In genomic region chr17:49571283-49571682, GRCh38 we compare ENCODE assay signal across 12 cellular contexts. TPM values are rescaled to one million over a fixed set of nuclear protein-coding genes. Genes with fewer than 3 reads are reported as not detected.
A peak's percentile ranks its signal among the peaks of the same experiment; 100 is the strongest.
DNase-seq lines count a peak whose midpoint lies in the region; ATAC-seq and TF ChIP-seq lines count a peak whose summit lies in the region.
"Had no signal": no experiment of that assay in that cellular context is flagged by ENCODE, and none has a peak within 500 bp of the region (broad histone marks: within the 10 kb centered on the region; RNA-seq: fewer than 3 reads in every experiment).

No MANE protein-coding gene starts in this region.

- H3K36me3 Mint-ChIP-seq in CD4-positive, alpha-beta T cell (ENCODE audit: low read depth) = no peaks in the 10 kb centered on the region
- H3K36me3 Mint-ChIP-seq in Caco-2 (ENCODE audit: insufficient read depth, unreplicated experiment) = peaks cover 6% of the 10 kb centered on the region
- peaks cover 21% of the 10 kb centered on the region for H3K36me3 Mint-ChIP-seq in effector memory CD8-positive, alpha-beta T cell (ENCODE audit: insufficient read depth)
- no peaks in the 10 kb centered on the region for H3K36me3 Mint-ChIP-seq in neural crest cell (ENCODE audit: low read depth)
- H3K36me3 Mint-ChIP-seq: activated CD4-positive, alpha-beta memory T cell treated with anti-CD3 and anti-CD28 coated beads for 36 hours had no signal

- no peak for TF ChIP-seq CTCF in CD4-positive, alpha-beta T cell (IDR thresholded peaks at IDR 0.05)
- TF ChIP-seq CTCF in Caco-2 (IDR thresholded peaks at IDR 0.05; ENCODE audit: insufficient read depth in 1 of 2, low read depth in 1 of 2, low read length in 1 of 2, severe bottlenecking in 1 of 2, unreplicated experiment in 1 of 2) = no peak
- TF ChIP-seq CTCF in neural crest cell (conservative IDR thresholded peaks at IDR 0.05) = no peak
- TF ChIP-seq CTCF in esophagus squamous epithelium (IDR thresholded peaks at IDR 0.05) = no peak

- no peaks in the 10 kb centered on the region for H3K9me3 ChIP-seq in CD4-positive, alpha-beta T cell (ENCODE audit: control insufficient read depth, low read length)
- H3K9me3 ChIP-seq in Caco-2 (no peaks in the 10 kb centered on the region), esophagus squamous epithelium (no peaks in the 10 kb centered on the region)

- BruUV-seq in Caco-2 (replicated peaks; lab: Mats Ljungman, UMichigan) = no TSS peak

- H3K36me3 ChIP-seq in Caco-2 (ENCODE audit: control insufficient read depth, insufficient read depth, low read length) (no peaks in the 10 kb centered on the region), esophagus squamous epithelium (no peaks in the 10 kb centered on the region)
- H3K36me3 ChIP-seq: cardiac muscle cell had no signal

- CTCF ChIA-PET in CD4-positive, alpha-beta T cell (lab: Charles Lee) = interaction anchor here (0.6 to 3.2 kb wide), 5 partner anchors 13 to 137 kb away, joined by 3 to 48 read pairs (median 21); partner anchors contain the start of gene SLC35B1
- CTCF ChIA-PET in Caco-2 (lab: Charles Lee) = interaction anchor here (0.7 to 4.1 kb wide), 16 partner anchors 8 to 163 kb away, joined by 3 to 114 read pairs (median 5); partner anchors contain the start of genes SLC35B1 and SPOP

- H3K4me3 ChIP-seq in Caco-2 (ENCODE audit: low read depth, low read length) = no peak overlapping the region
- no peak overlapping the region for H3K4me3 ChIP-seq in esophagus squamous epithelium
- H3K4me3 ChIP-seq: cardiac muscle cell had no signal

- H3K4me1 Mint-ChIP-seq in CD4-positive, alpha-beta T cell (ENCODE audit: low read depth) = peaks cover 12% of the 10 kb centered on the region
- H3K4me1 Mint-ChIP-seq in Caco-2 (ENCODE audit: low read depth, unreplicated experiment) (peaks cover 7% of the 10 kb centered on the region), neural crest cell (peaks cover 28% of the 10 kb centered on the region)
- H3K4me1 Mint-ChIP-seq in effector memory CD8-positive, alpha-beta T cell (ENCODE audit: low read depth in 2 of 2) = peaks cover 13 to 17% of the 10 kb centered on the region in 2 donors

- POLR2A ChIA-PET in CD4-positive, alpha-beta T cell (lab: Charles Lee) = interaction anchor here (2.1 to 2.3 kb wide), 2 partner anchors 125 to 137 kb away, joined by 14 to 18 read pairs; partner anchors contain the start of gene SLC35B1
- POLR2A ChIA-PET in Caco-2 (lab: Charles Lee) = interaction anchor here (1.1 to 1.2 kb wide), 2 partner anchors 193 to 217 kb away, joined by 3 to 5 read pairs; partner anchors contain the start of gene FAM117A

- peak overlapping the region; percentile 36 for H3K4me3 Mint-ChIP-seq in CD4-positive, alpha-beta T cell
- H3K4me3 Mint-ChIP-seq in Caco-2 (ENCODE audit: unreplicated experiment) (peak overlapping the region; percentile 72), neural crest cell (peak overlapping the region; percentile 25)
- peak overlapping the region; percentile 90 to 93 for H3K4me3 Mint-ChIP-seq in effector memory CD8-positive, alpha-beta T cell
- H3K4me3 Mint-ChIP-seq: activated CD4-positive, alpha-beta memory T cell treated with anti-CD3 and anti-CD28 coated beads for 36 hours had no signal

- H3K9me3 Mint-ChIP-seq in CD4-positive, alpha-beta T cell = no peaks in the 10 kb centered on the region
- H3K9me3 Mint-ChIP-seq in Caco-2 (ENCODE audit: unreplicated experiment) = no peaks in the 10 kb centered on the region
- no peaks in the 10 kb centered on the region for H3K9me3 Mint-ChIP-seq in effector memory CD8-positive, alpha-beta T cell
- no peaks in the 10 kb centered on the region for H3K9me3 Mint-ChIP-seq in neural crest cell
- H3K9me3 Mint-ChIP-seq: activated CD4-positive, alpha-beta memory T cell treated with anti-CD3 and anti-CD28 coated beads for 36 hours had no signal

- peaks cover 32% of the 10 kb centered on the region for H3K27me3 Mint-ChIP-seq in CD4-positive, alpha-beta T cell
- H3K27me3 Mint-ChIP-seq in Caco-2 (ENCODE audit: insufficient read depth, unreplicated experiment) (peaks cover 23% of the 10 kb centered on the region), neural crest cell (ENCODE audit: low read depth) (peaks cover 71% of the 10 kb centered on the region)
- peaks cover 28 to 77% of the 10 kb centered on the region in 2 donors for H3K27me3 Mint-ChIP-seq in effector memory CD8-positive, alpha-beta T cell

- no peak overlapping the region for H3K27ac ChIP-seq in CD4-positive, alpha-beta T cell (ENCODE audit: low read depth, low read length)
- no peak overlapping the region for H3K27ac ChIP-seq in esophagus squamous epithelium
- H3K27ac ChIP-seq: cardiac muscle cell had no signal

- peaks cover 26% of the 10 kb centered on the region for H3K27me3 ChIP-seq in CD4-positive, alpha-beta T cell (ENCODE audit: control insufficient read depth, insufficient read depth, low read length)
- H3K27me3 ChIP-seq in Caco-2 (replicated peaks; ENCODE audit: control insufficient read depth, insufficient read depth, low read length) (no peaks in the 10 kb centered on the region), esophagus squamous epithelium (peaks cover 0 to 35% (median 0%) of the 10 kb centered on the region in 4 donors)

- TF ChIP-seq POLR2A in esophagus squamous epithelium (IDR thresholded peaks at IDR 0.05) = no peak

- WGBS in esophagus squamous epithelium, 2 donors = 61 to 65% methylated on average over 6 of the region's 6 CpGs

- no peak for ATAC-seq in CD4-positive, alpha-beta T cell (ENCODE audit: poor library complexity)
- no peak for ATAC-seq in effector memory CD8-positive, alpha-beta T cell (replicated peaks)
- no peak for ATAC-seq in GM21381 (IDR thresholded peaks at IDR 0.05; ENCODE audit: unreplicated experiment)

- H3K4me1 ChIP-seq in Caco-2 = peaks cover 12% of the 10 kb centered on the region
- H3K4me1 ChIP-seq in esophagus squamous epithelium = peaks cover 19 to 62% (median 36%) of the 10 kb centered on the region in 3 donors

- no peak overlapping the region for H3K27ac Mint-ChIP-seq in CD4-positive, alpha-beta T cell
- H3K27ac Mint-ChIP-seq in Caco-2 (ENCODE audit: unreplicated experiment) = no peak overlapping the region
- H3K27ac Mint-ChIP-seq in effector memory CD8-positive, alpha-beta T cell = no peak overlapping the region
- H3K27ac Mint-ChIP-seq in neural crest cell (ENCODE audit: unreplicated experiment) = no peak overlapping the region
- H3K27ac Mint-ChIP-seq: activated CD4-positive, alpha-beta memory T cell treated with anti-CD3 and anti-CD28 coated beads for 36 hours had no signal

- intact Hi-C loops in CD4-positive, alpha-beta T cell (cut with DNase I, micrococcal nuclease) = no loop called here
- intact Hi-C loops in Caco-2 (cut with micrococcal nuclease; ENCODE audit: unreplicated experiment) = no loop called here
- intact Hi-C loops in esophagus squamous epithelium (cut with DNase I) = loop anchor here (2.0 to 10.0 kb wide), 4 partner anchors 122 to 424 kb away; partner anchors contain the start of gene DLX3

- DNase-seq in CD4-positive, alpha-beta T cell = no peak
- no peak for DNase-seq in Caco-2
- no peak for DNase-seq in effector memory CD8-positive, alpha-beta T cell
- DNase-seq in neural crest cell (ENCODE audit: low read depth, low spot score) = no peak
- DNase-seq in superior temporal gyrus (ENCODE audit: extremely low spot score) = no peak
- DNase-seq in esophagus squamous epithelium (lab: John Stamatoyannopoulos, UW) = no peak
- DNase-seq: activated CD4-positive, alpha-beta memory T cell treated with anti-CD3 and anti-CD28 coated beads for 36 hours; activated T-cell treated with anti-CD3 and anti-CD28 coated beads, Interleukin-2, amount 50 U/mL, for 1 hour; NCI-H526; stimulated activated CD4-positive, alpha-beta T cell treated with anti-CD3 and anti-CD28 coated beads, Interleukin-12 subunit alpha, Interleukin-12 subunit beta, amount 100 ng/mL, for 4 hours had no signal

RNA-seq across cellular contexts. Expression of gene NXPH3, which starts 4.4 kb away (rescaled TPM):
- not detected for total RNA-seq in CD4-positive, alpha-beta T cell
- total RNA-seq in Caco-2 (2022) (1.7 and 2.0 TPM in 2 replicates), neural crest cell (0.79 and 1.1 TPM in 2 replicates), esophagus squamous epithelium (1 to 10 TPM in 2 of 4 donors, under 1 TPM in 2; 0.53 to 3.8 (median 1.5) TPM)

Comparison
In these comparisons a context has a peak if more than half of its experiments do, and no peak if none do; other contexts are left out.
1. H3K4me3 Mint-ChIP-seq: peak in every context shown above with its lines; median percentile 92 in effector memory CD8-positive, alpha-beta T cell; 72 in Caco-2; 36 in CD4-positive, alpha-beta T cell; 25 in neural crest cell.